In genomic region chr14:35961697-35962274, GRCh38 we compare ENCODE assay signal across 20 cellular contexts.
"Had no signal": no experiment of that assay in that cellular context is flagged by ENCODE, and none has a peak within 500 bp of the region (broad histone marks: within the 10 kb centered on the region; RNA-seq: fewer than 3 reads in every experiment).

No MANE protein-coding gene starts in this region.

- H3K27ac ChIP-seq: KMS-11, RWPE1 had no signal

- ATAC-seq: Panc1, PC-3, T-cell had no signal

- H3K4me2 ChIP-seq: KMS-11, SK-N-SH had no signal

- H3K9me3 ChIP-seq: SK-N-SH had no signal

- DNase-seq: MV-4-11, NCI-H1048, NCI-H1105, NCI-H1436 treated with DMSO at 0.1 percent for 48 hours, NCI-H1694 treated with DMSO at 0.1 percent for 48 hours, NCI-H1930, NCI-H2081, NCI-H2107, NCI-H2227 treated with DMSO at 0.1 percent for 48 hours, NCI-H524, NCI-H526 treated with DMSO at 0.1 percent for 48 hours, NCI-H748 treated with DMSO at 0.1 percent for 48 hours, PC-3, SHP77, SK-N-SH, SW 1271, T-cell had no signal

- H3K9ac ChIP-seq: KMS-11, SK-N-SH had no signal
